8 cellular contexts compared by ENCODE assay signal in genomic region chr21:42784276-42784675, GRCh38.
A peak's percentile ranks its signal among the peaks of the same experiment; 100 is the strongest.
DNase-seq lines count a peak whose midpoint lies in the region; ATAC-seq and TF ChIP-seq lines count a peak whose summit lies in the region.

No MANE protein-coding gene starts in this region.

- H3K27ac ChIP-seq in right cardiac atrium (ENCODE audit: low read length) (peak overlapping the region; percentile 82), sigmoid colon (peak overlapping the region; percentile 27 to 62 (median 46))

- TF ChIP-seq POLR2A in sigmoid colon (IDR thresholded peaks at IDR 0.05) = no peak

- H3K9me3 ChIP-seq in right cardiac atrium (ENCODE audit: control insufficient read depth, low read length) (no peaks in the 10 kb centered on the region), sigmoid colon (no peaks in the 10 kb centered on the region)

- DNase-seq in H7 = peak; percentile 63
- no peak for DNase-seq in activated CD8-positive, alpha-beta T cell treated with anti-CD3 and anti-CD28 coated beads, Interleukin-2, amount 10 ng/mL, durations not matched to agents 7 days and 5 days
- peak in 2 of 3 donors; percentile 35 to 77 for DNase-seq in right cardiac atrium
- no peak for DNase-seq in sigmoid colon
- no peak for DNase-seq in GDM1 (lab: John Stamatoyannopoulos, UW)
- DNase-seq in NCI-H1048 (lab: John Stamatoyannopoulos, UW) = no peak
- DNase-seq in GOT3 (lab: John Stamatoyannopoulos, UW) = no peak

- no peaks in the 10 kb centered on the region for H3K36me3 ChIP-seq in H7 (replicated peaks; ENCODE audit: control insufficient read depth, insufficient read depth, low read length)
- H3K36me3 ChIP-seq in sigmoid colon = no peaks in the 10 kb centered on the region

- peak overlapping the region; percentile 72 for H3K4me3 Mint-ChIP-seq in activated CD8-positive, alpha-beta T cell treated with anti-CD3 and anti-CD28 coated beads, Interleukin-2, amount 10 ng/mL, durations not matched to agents 7 days and 5 days

- CTCF ChIA-PET in activated CD8-positive, alpha-beta T cell treated with anti-CD3 and anti-CD28 coated beads, Interleukin-2, amount 10 ng/mL, durations not matched to agents 7 days and 5 days (lab: Charles Lee) = interaction anchor here (1.0 kb wide), 1 partner anchor 49 kb away, joined by 4 read pairs; no protein-coding TSS in a partner anchor

- H3K27me3 ChIP-seq in H7 (ENCODE audit: control insufficient read depth, insufficient read depth, low read length) (peaks cover 8% of the 10 kb centered on the region), right cardiac atrium (ENCODE audit: control insufficient read depth, insufficient read depth) (no peaks in the 10 kb centered on the region), sigmoid colon (peaks cover 0 to 27% (median 4%) of the 10 kb centered on the region in 3 donors)

- peak overlapping the region; percentile 98 for H3K27ac Mint-ChIP-seq in activated CD8-positive, alpha-beta T cell treated with anti-CD3 and anti-CD28 coated beads, Interleukin-2, amount 10 ng/mL, durations not matched to agents 7 days and 5 days

- TF ChIP-seq CTCF in sigmoid colon (IDR thresholded peaks at IDR 0.05) = no peak

- peaks cover 5% of the 10 kb centered on the region for H3K36me3 Mint-ChIP-seq in activated CD8-positive, alpha-beta T cell treated with anti-CD3 and anti-CD28 coated beads, Interleukin-2, amount 10 ng/mL, durations not matched to agents 7 days and 5 days (ENCODE audit: low read depth)

- ATAC-seq in activated CD8-positive, alpha-beta T cell treated with anti-CD3 and anti-CD28 coated beads, Interleukin-2, amount 10 ng/mL, durations not matched to agents 7 days and 5 days = peak; percentile 48
- peak; percentile 41 to 60 for ATAC-seq in right cardiac atrium
- no peak for ATAC-seq in HG03354 (IDR thresholded peaks at IDR 0.05; ENCODE audit: poor library complexity, severe bottlenecking, unreplicated experiment)

- H3K27me3 Mint-ChIP-seq in activated CD8-positive, alpha-beta T cell treated with anti-CD3 and anti-CD28 coated beads, Interleukin-2, amount 10 ng/mL, durations not matched to agents 7 days and 5 days (ENCODE audit: low read depth) = peaks cover 26% of the 10 kb centered on the region

- peaks cover 8% of the 10 kb centered on the region for H3K9me3 Mint-ChIP-seq in activated CD8-positive, alpha-beta T cell treated with anti-CD3 and anti-CD28 coated beads, Interleukin-2, amount 10 ng/mL, durations not matched to agents 7 days and 5 days (ENCODE audit: insufficient read depth)

- H3K4me1 ChIP-seq in right cardiac atrium (ENCODE audit: control insufficient read depth, insufficient read depth, low read length) (no peaks in the 10 kb centered on the region), sigmoid colon (peaks cover 0 to 15% (median 5%) of the 10 kb centered on the region in 4 donors)

- H3K4me1 Mint-ChIP-seq in activated CD8-positive, alpha-beta T cell treated with anti-CD3 and anti-CD28 coated beads, Interleukin-2, amount 10 ng/mL, durations not matched to agents 7 days and 5 days (ENCODE audit: low read depth) = peaks cover 43% of the 10 kb centered on the region

- H3K4me3 ChIP-seq in H7 (ENCODE audit: insufficient read depth, low read depth, low read length) (no peak overlapping the region), right cardiac atrium (ENCODE audit: low read length) (no peak overlapping the region), sigmoid colon (no peak overlapping the region)

- WGBS in right cardiac atrium = 41% methylated on average over 8 of the region's 8 CpGs
- 39 to 43% methylated on average over 8 of the region's 8 CpGs for WGBS in sigmoid colon, 2 donors

- POLR2A ChIA-PET in activated CD8-positive, alpha-beta T cell treated with anti-CD3 and anti-CD28 coated beads, Interleukin-2, amount 10 ng/mL, durations not matched to agents 7 days and 5 days (lab: Charles Lee) = interaction anchor here (1.0 to 2.0 kb wide), 4 partner anchors 11 to 49 kb away, joined by 3 to 6 read pairs (median 3); no protein-coding TSS in a partner anchor

- intact Hi-C loops in right cardiac atrium (cut with DNase I) = loop anchor here in 1 of 4 donors (10.0 kb wide), 1 partner anchor 99 kb away; no protein-coding TSS in a partner anchor
- intact Hi-C loops in sigmoid colon (cut with DNase I) = no loop called here

- TF ChIP-seq EP300 in sigmoid colon (IDR thresholded peaks at IDR 0.05) = no peak

Comparison
In these comparisons a context has a peak if more than half of its experiments do, and no peak if none do; other contexts are left out.
1. DNase-seq: peak in H7 (single experiment) and right cardiac atrium (2 of 3); none in activated CD8-positive, alpha-beta T cell treated with anti-CD3 and anti-CD28 coated beads, Interleukin-2, amount 10 ng/mL, durations not matched to agents 7 days and 5 days (single experiment), sigmoid colon (single experiment), GDM1 (single experiment), NCI-H1048 (single experiment) and GOT3 (single experiment).